In the genomic region with DNA sequence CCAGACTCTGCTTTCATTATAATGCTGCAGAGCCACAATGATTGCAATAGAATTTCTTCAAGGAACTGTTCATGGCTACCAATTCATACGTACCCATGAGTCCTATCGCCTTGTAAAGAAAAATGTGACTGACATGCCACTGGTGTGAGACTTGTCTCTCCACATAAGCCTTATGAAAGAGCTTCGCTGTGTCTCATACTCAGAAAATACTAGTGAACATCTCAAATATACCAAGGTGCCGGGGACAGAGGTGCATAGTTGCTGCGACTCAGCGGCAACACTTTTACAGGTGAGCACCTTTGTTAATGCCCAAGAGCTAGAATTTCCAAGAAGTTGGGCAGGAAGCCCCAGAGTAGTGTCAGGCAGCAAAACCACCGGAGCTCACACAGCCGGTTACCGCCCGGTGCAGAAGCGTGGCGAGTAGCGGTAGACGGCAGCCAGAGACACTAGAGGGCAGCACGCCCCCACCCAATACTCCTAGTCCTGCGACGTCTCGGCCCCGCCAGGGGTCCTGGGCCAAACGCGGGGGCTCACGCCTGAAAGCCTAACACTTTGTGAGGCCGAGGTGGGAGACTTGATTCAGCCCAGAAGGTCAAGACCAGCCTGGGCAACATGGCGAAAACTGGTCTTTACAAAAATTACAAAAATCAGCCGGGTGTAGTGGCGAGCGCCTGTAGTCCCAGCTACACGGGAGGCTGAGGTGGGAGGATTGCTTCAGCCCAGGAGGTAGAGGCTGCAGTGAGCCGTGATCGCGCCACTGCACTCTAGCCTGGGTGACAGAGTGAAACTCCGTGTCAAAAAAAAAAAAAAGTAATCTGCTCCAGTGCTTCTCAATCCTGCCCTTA, we compare ENCODE assay signal across 8 cellular contexts. TPM values are rescaled to one million over a fixed set of nuclear protein-coding genes. Genes with fewer than 3 reads are reported as not detected.
DNase-seq lines count a peak whose midpoint lies in the region; FAIRE-seq and TF ChIP-seq lines count a peak whose summit lies in the region.
"Not testable (repeated sequence)": the region's sequence is repeated elsewhere in the genome, so short reads cannot be mapped to it uniquely, and the experiment has no call there.

No MANE protein-coding gene starts in this region.

- not testable (repeated sequence) for FAIRE-seq in urothelium cell line (lab: Jason Lieb, UNC)

- not testable (repeated sequence) for H3K4me3 ChIP-seq in MG63; retinal pigment epithelial cell (ENCODE audit: low read length)
- H3K4me3 ChIP-seq in dorsolateral prefrontal cortex: peak overlapping the region in 19 of 59 donors; percentile 1 to 33 (median 16)

- DNase-seq in GM10266 (ENCODE audit: extremely low spot score) (peak; percentile 53), MG63 (peak; percentile 13), SHP77 treated with DMSO at 0.1 percent for 48 hours (lab: John Stamatoyannopoulos, UW) (peak; percentile 9), activated T-cell treated with anti-CD3 and anti-CD28 coated beads for 4 hours (peak; percentile 12), dorsolateral prefrontal cortex (peak; percentile 14 to 79 (median 68)), iris pigment epithelial cell (ENCODE audit: low read depth) (peak; percentile 20), urothelium cell line (ENCODE audit: low spot score) (peak; percentile 79)
- not testable (repeated sequence) for DNase-seq in retinal pigment epithelial cell (ENCODE audit: low read depth)

- not testable (repeated sequence) for H3K9me3 ChIP-seq in MG63

- intact Hi-C loops in dorsolateral prefrontal cortex (cut with DNase I): loop anchor here in 1 of 2 donors (2.0 kb wide), 1 partner anchor 234 kb away; no protein-coding TSS in a partner anchor

- peak overlapping the region in 14 of 59 donors; percentile 23 to 77 (median 52) for H3K27ac ChIP-seq in dorsolateral prefrontal cortex

- H3K27me3 ChIP-seq in MG63, dorsolateral prefrontal cortex: not testable (repeated sequence)

- TF ChIP-seq CTCF in GM10266 (IDR thresholded peaks at IDR 0.05; ENCODE audit: control insufficient read depth, insufficient read depth, low read depth, missing control alignments) (peak; percentile 75), dorsolateral prefrontal cortex (IDR thresholded peaks at IDR 0.05 in 54 of 56, conservative IDR thresholded peaks at IDR 0.05 in 2 of 56; ENCODE audit: low read depth in 1 of 56, partially characterized antibody in 56 of 56) (peak; percentile 32 to 86 (median 72)), retinal pigment epithelial cell (conservative IDR thresholded peaks at IDR 0.05; ENCODE audit: low read depth, low read length) (peak; percentile 75)

- not testable (repeated sequence) for H3K36me3 ChIP-seq in MG63

RNA-seq across cellular contexts. Expression of gene CCL21, which starts 50.5 kb away (rescaled TPM):
- total RNA-seq in MG63 (2014; rRNA removed; shearing (Covaris generic); ENCODE audit: low replicate concordance): not detected in 2 replicates
- total RNA-seq in dorsolateral prefrontal cortex: under 1 TPM in 1 of 120 experiments, not detected in 119; 0.95 TPM
